ENCODE assay signal across 18 cellular contexts in genomic region chr15:36210426-36210825, GRCh38.
"Had no signal": no experiment of that assay in that cellular context is flagged by ENCODE, and none has a peak within 500 bp of the region (broad histone marks: within the 10 kb centered on the region; RNA-seq: fewer than 3 reads in every experiment).

No MANE protein-coding gene starts in this region.

- H3K4me1 ChIP-seq: colonic mucosa, esophagus squamous epithelium, heart left ventricle, stomach, upper lobe of left lung, uterus had no signal

- H3K36me3 ChIP-seq: colonic mucosa, esophagus squamous epithelium, heart left ventricle, ovary, stomach, upper lobe of left lung, uterus had no signal

- H3K9me3 ChIP-seq: colonic mucosa, esophagus squamous epithelium, heart left ventricle, mucosa of descending colon, ovary, stomach, upper lobe of left lung, uterus had no signal

- H3K27ac ChIP-seq: colonic mucosa, esophagus squamous epithelium, heart left ventricle, ovary, stomach, upper lobe of left lung, uterus had no signal

- H3K27me3 ChIP-seq: colonic mucosa, esophagus squamous epithelium, heart left ventricle, ovary, stomach, upper lobe of left lung, uterus had no signal

- ATAC-seq: heart left ventricle; mucosa of descending colon; naive thymus-derived CD8-positive, alpha-beta T cell; right cardiac atrium had no signal

- H3K4me3 ChIP-seq: colonic mucosa, esophagus squamous epithelium, heart left ventricle, mucosa of descending colon, ovary, stomach, upper lobe of left lung, uterus had no signal

- DNase-seq: colonic mucosa; dermis blood vessel endothelial cell; esophagus squamous epithelium; heart left ventricle; hippocampal formation; kidney glomerular epithelial cell; mesendoderm; mucosa of descending colon; naive thymus-derived CD8-positive, alpha-beta T cell; ovary; right cardiac atrium; small intestine; stimulated activated CD4-positive, alpha-beta T cell treated with anti-CD3 and anti-CD28 coated beads, Interleukin-12 subunit alpha, Interleukin-12 subunit beta, amount 100 ng/mL, for 4 hours; stimulated activated naive CD4-positive, alpha-beta T cell; stomach; substantia nigra; upper lobe of left lung; uterus had no signal
